In the genomic region with DNA sequence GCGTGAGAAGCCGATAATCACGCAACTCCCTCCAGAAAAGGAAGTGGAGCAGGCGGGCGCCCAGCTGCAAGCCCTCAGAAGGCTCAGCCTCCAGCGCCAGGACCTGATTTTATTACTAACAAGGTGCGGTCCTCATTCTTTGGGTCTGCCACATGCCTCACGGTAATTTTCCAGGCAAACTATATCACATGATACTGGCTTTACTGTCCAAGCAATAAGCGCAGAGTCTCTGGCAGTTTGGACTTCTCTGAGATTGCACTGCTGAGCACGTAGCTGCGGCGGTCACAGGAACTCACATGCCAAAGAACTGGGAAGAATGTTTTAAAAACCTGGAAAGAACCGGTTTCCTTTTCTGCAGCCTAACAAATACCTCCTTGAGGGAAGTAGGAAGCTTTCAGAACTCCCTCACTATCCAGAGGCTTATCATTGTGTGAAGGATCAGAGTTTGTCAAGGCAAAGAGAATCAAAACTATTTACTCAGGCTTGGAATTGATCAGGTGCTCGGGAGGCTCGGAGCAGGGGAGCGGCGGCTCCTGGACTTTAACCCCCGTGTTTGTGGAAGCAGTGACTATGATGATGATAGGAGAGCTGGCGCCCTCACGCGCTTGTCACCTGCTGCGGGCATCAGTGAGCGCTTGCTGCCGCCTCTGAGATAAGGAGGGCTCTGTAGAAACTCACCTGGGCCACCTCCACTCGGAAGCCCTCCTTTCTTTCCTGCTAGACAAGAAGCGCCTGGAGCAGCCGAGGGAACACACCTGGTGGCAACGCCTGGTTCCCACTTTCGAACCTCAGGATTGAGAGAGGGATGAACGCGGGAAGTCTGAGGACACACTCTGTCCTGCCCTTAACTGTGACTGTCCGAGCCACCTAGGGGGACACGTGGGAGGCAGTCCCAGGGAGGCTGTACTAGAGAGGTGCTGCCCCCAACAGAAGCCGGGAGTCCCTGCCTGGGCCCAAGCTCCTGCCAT, we compare ENCODE assay signal across 9 cellular contexts.
DNase-seq lines count a peak whose midpoint lies in the region; ATAC-seq and TF ChIP-seq lines count a peak whose summit lies in the region.
"Had no signal": no experiment of that assay in that cellular context is flagged by ENCODE, and none has a peak within 500 bp of the region (broad histone marks: within the 10 kb centered on the region; RNA-seq: fewer than 3 reads in every experiment).

No MANE protein-coding gene starts in this region.

- TF ChIP-seq CTCF in GM13976 (IDR thresholded peaks at IDR 0.05; ENCODE audit: borderline replicate concordance, control extremely low read depth, extremely low read depth, insufficient read depth, missing control alignments): no peak

- in situ Hi-C loops in GM13976 (cut with MboI; ENCODE audit: low sequenced_read_pairs, unreplicated experiment): no loop called here

- no peak overlapping the region for H3K27ac ChIP-seq in subcutaneous abdominal adipose tissue (ENCODE audit: low read depth, low read length)

- H3K9ac ChIP-seq in subcutaneous abdominal adipose tissue (ENCODE audit: low read length in 5 of 5): peak overlapping the region in 1 of 5 donors; percentile 49

- H3K27me3 ChIP-seq in subcutaneous abdominal adipose tissue (ENCODE audit: control insufficient read depth in 5 of 5, insufficient read depth in 4 of 5, low read length in 5 of 5): peaks cover 0 to 6% (median 0%) of the 10 kb centered on the region in 5 donors

- H3K9me3 ChIP-seq in subcutaneous abdominal adipose tissue (ENCODE audit: control insufficient read depth in 5 of 5, low read length in 5 of 5): peaks cover 4 to 18% (median 16%) of the 10 kb centered on the region in 5 donors

- peak; percentile 10 for DNase-seq in NCI-H2107 treated with DMSO at 0.1 percent for 48 hours (lab: John Stamatoyannopoulos, UW; ENCODE audit: unreplicated experiment)
- DNase-seq in NCI-H2107 (lab: John Stamatoyannopoulos, UW): no peak
- DNase-seq in astrocyte of the hippocampus (ENCODE audit: low read depth, low spot score): peak; percentile 25
- DNase-seq in left kidney (ENCODE audit: low read depth, low spot score): peak; percentile 53
- no peak for DNase-seq in medulla oblongata (ENCODE audit: extremely low spot score)
- no peak for DNase-seq in GM13976 (ENCODE audit: low spot score)
- DNase-seq: activated CD4-positive, CD25-positive, alpha-beta regulatory T cell treated with anti-CD3 and anti-CD28 coated beads, Interleukin-2, amount 50 U/mL, for 72 hours had no signal

- no peaks in the 10 kb centered on the region for H3K36me3 ChIP-seq in subcutaneous abdominal adipose tissue (ENCODE audit: control insufficient read depth in 5 of 5, insufficient read depth in 5 of 5, low read length in 5 of 5)

- ATAC-seq in HG02981 (IDR thresholded peaks at IDR 0.05; ENCODE audit: unreplicated experiment): no peak

- peaks cover 4 to 11% (median 8%) of the 10 kb centered on the region in 5 donors for H3K4me1 ChIP-seq in subcutaneous abdominal adipose tissue (ENCODE audit: control insufficient read depth in 5 of 5, insufficient read depth in 5 of 5, low read length in 5 of 5)

- peak overlapping the region; percentile 26 to 59 (median 48) for H3K4me3 ChIP-seq in subcutaneous abdominal adipose tissue (ENCODE audit: low read depth in 1 of 5, low read length in 5 of 5)

Comparison
In these comparisons a context has a peak if more than half of its experiments do, and no peak if none do; other contexts are left out.
1. DNase-seq: peak in NCI-H2107 treated with DMSO at 0.1 percent for 48 hours (single experiment), astrocyte of the hippocampus (single experiment) and left kidney (single experiment); none in NCI-H2107 (single experiment), medulla oblongata (single experiment) and GM13976 (single experiment).